In the genomic region with DNA sequence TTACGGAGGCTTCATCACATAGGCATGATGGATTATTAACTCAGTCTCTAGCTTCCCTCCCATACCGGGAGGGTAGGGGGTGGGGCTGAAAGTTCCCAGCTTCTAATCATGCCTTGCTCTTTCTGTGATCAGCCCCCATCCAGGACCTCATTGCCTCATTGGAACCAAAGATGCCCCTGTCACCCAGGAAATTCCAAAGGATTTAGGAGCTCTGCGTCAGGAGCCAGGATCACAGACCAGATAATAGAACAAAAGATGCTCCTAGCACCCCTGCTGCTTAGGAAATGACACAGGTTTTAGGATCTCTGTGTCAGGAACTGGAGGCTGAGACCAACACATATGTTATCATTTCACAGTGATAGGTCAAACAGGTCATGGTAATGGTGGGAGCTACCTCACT, we compare ENCODE assay signal across 40 cellular contexts. TPM values are rescaled to one million over a fixed set of nuclear protein-coding genes. Genes with fewer than 3 reads are reported as not detected.
"Had no signal": no experiment of that assay in that cellular context is flagged by ENCODE, and none has a peak within 500 bp of the region (broad histone marks: within the 10 kb centered on the region; RNA-seq: fewer than 3 reads in every experiment).

No MANE protein-coding gene starts in this region.

- H3K27ac ChIP-seq: adrenal gland, coronary artery, dorsolateral prefrontal cortex, left lung, ovary, sigmoid colon, upper lobe of left lung, vagina, WERI-Rb-1 had no signal

- H3K27me3 ChIP-seq: adrenal gland, dorsolateral prefrontal cortex, heart left ventricle, left lung, ovary, sigmoid colon, upper lobe of left lung, vagina had no signal

- ATAC-seq: activated CD4-positive, CD25-positive, alpha-beta regulatory T cell treated with anti-CD3 and anti-CD28 coated beads, Interleukin-2, amount 50 U/mL, for 24 hours; left lung; stimulated activated memory B cell treated with anti-CD40 and anti-IgM and Interleukin-4, amounts not matched to agents 10 μg/mL and 1 μg/mL and 100 μg/mL, for 72 hours; stimulated activated naive CD8-positive, alpha-beta T cell treated with anti-CD3 and anti-CD28 coated beads, Interleukin-15, amount 100 ng/mL, for 72 hours; T-cell had no signal

- DNase-seq: activated CD4-positive, alpha-beta T cell treated with anti-CD3 and anti-CD28 coated beads for 48 hours; activated CD4-positive, alpha-beta T cell treated with anti-CD3 and anti-CD28 coated beads, Interleukin-2, amount 50 U/mL, for 48 hours; activated CD8-positive, alpha-beta memory T cell treated with anti-CD3 and anti-CD28 coated beads for 24 hours; activated effector memory CD4-positive, alpha-beta T cell treated with anti-CD3 and anti-CD28 coated beads, Interleukin-2, amount 50 U/mL, for 16 hours; activated naive CD4-positive, alpha-beta T cell treated with anti-CD3 and anti-CD28 coated beads for 36 hours; activated naive CD8-positive, alpha-beta T cell treated with anti-CD3 and anti-CD28 coated beads for 36 hours; adrenal gland; aorta; dorsolateral prefrontal cortex; effector memory CD4-positive, alpha-beta T cell; hypothalamus; left lung; naive B cell; nephron progenitor cell; ovary; sigmoid colon; small intestine; stimulated activated CD4-positive, alpha-beta T cell treated with anti-CD3 and anti-CD28 coated beads, Interleukin-1b, Interleukin-23, amount 100 ng/mL, for 48 hours; stimulated activated CD4-positive, alpha-beta T cell treated with anti-CD3 and anti-CD28 coated beads, Interleukin-4, amount 100 ng/mL, for 4 hours; stimulated activated CD8-positive, alpha-beta memory T cell treated with anti-CD3 and anti-CD28 coated beads, Interleukin-4, amount 100 ng/mL, for 48 hours; stimulated activated naive CD8-positive, alpha-beta T cell treated with anti-CD3 and anti-CD28 coated beads, Interleukin-15, amount 100 ng/mL, for 72 hours; substantia nigra; T-cell; upper lobe of left lung; WERI-Rb-1 had no signal

- H3K4me3 ChIP-seq: adrenal gland, coronary artery, dorsolateral prefrontal cortex, heart left ventricle, left lung, lung, ovary, sigmoid colon, upper lobe of left lung, vagina had no signal

- H3K4me1 Mint-ChIP-seq: activated naive CD8-positive, alpha-beta T cell treated with anti-CD3 and anti-CD28 coated beads for 36 hours; brain; mesothelial cell of epicardium; naive B cell; stimulated activated memory B cell treated with anti-CD40 and anti-IgM and Interleukin-4, amounts not matched to agents 10 μg/mL and 1 μg/mL and 100 μg/mL, for 72 hours; stimulated activated naive CD8-positive, alpha-beta T cell treated with anti-CD3 and anti-CD28 coated beads, Interleukin-15, amount 100 ng/mL, for 72 hours had no signal

- H3K36me3 ChIP-seq: ovary had no signal

- H3K9me3 ChIP-seq: adrenal gland, heart left ventricle, left lung, ovary, sigmoid colon, upper lobe of left lung, vagina had no signal

- H3K27ac Mint-ChIP-seq: activated naive CD4-positive, alpha-beta T cell treated with anti-CD3 and anti-CD28 coated beads for 36 hours; activated naive CD8-positive, alpha-beta T cell treated with anti-CD3 and anti-CD28 coated beads for 36 hours; mesothelial cell of epicardium; naive B cell; progenitor cell of endocrine pancreas; stimulated activated memory B cell treated with anti-CD40 and anti-IgM and Interleukin-4, amounts not matched to agents 10 μg/mL and 1 μg/mL and 100 μg/mL, for 72 hours; stimulated activated naive CD8-positive, alpha-beta T cell treated with anti-CD3 and anti-CD28 coated beads, Interleukin-15, amount 100 ng/mL, for 72 hours; T-cell had no signal

- H3K4me3 Mint-ChIP-seq: activated naive CD4-positive, alpha-beta T cell treated with anti-CD3 and anti-CD28 coated beads for 36 hours; activated naive CD8-positive, alpha-beta T cell treated with anti-CD3 and anti-CD28 coated beads for 36 hours; brain; mesothelial cell of epicardium; nephron progenitor cell; stimulated activated memory B cell treated with anti-CD40 and anti-IgM and Interleukin-4, amounts not matched to agents 10 μg/mL and 1 μg/mL and 100 μg/mL, for 72 hours; stimulated activated naive CD8-positive, alpha-beta T cell treated with anti-CD3 and anti-CD28 coated beads, Interleukin-15, amount 100 ng/mL, for 72 hours; T-cell had no signal

- H3K4me1 ChIP-seq: left lung, sigmoid colon, upper lobe of left lung, vagina had no signal

- H3K9me3 Mint-ChIP-seq: activated naive CD8-positive, alpha-beta T cell treated with anti-CD3 and anti-CD28 coated beads for 36 hours; naive B cell; stimulated activated memory B cell treated with anti-CD40 and anti-IgM and Interleukin-4, amounts not matched to agents 10 μg/mL and 1 μg/mL and 100 μg/mL, for 72 hours; stimulated activated naive CD8-positive, alpha-beta T cell treated with anti-CD3 and anti-CD28 coated beads, Interleukin-15, amount 100 ng/mL, for 72 hours; T-cell had no signal

- H3K27me3 Mint-ChIP-seq: activated naive CD8-positive, alpha-beta T cell treated with anti-CD3 and anti-CD28 coated beads for 36 hours; brain; naive B cell; progenitor cell of endocrine pancreas; stimulated activated memory B cell treated with anti-CD40 and anti-IgM and Interleukin-4, amounts not matched to agents 10 μg/mL and 1 μg/mL and 100 μg/mL, for 72 hours; stimulated activated naive CD8-positive, alpha-beta T cell treated with anti-CD3 and anti-CD28 coated beads, Interleukin-15, amount 100 ng/mL, for 72 hours; T-cell had no signal

RNA-seq across cellular contexts. Expression of a gene that starts 40.0 kb away (rescaled TPM):
- total RNA-seq: activated naive CD4-positive, alpha-beta T cell treated with anti-CD3 and anti-CD28 coated beads for 36 hours; activated naive CD8-positive, alpha-beta T cell treated with anti-CD3 and anti-CD28 coated beads for 36 hours; aorta; cardiac septum; endothelial cell of umbilical vein; fibroblast of lung; fibroblast of villous mesenchyme; heart left ventricle; kidney epithelial cell; progenitor cell of endocrine pancreas; T-cell; T-helper 2 cell treated with Interferon-gamma antibody and Interleukin-4, amounts not matched to agents 100 ng/mL and 5 ng/mL, for 36 hours; vagina had no signal
- polyA plus RNA-seq: aorta, endothelial cell of umbilical vein, fibroblast of lung, heart left ventricle, ovary had no signal
